3 cellular contexts compared by ENCODE assay signal in genomic region chr22:21384807-21385357, GRCh38. TPM values are rescaled to one million over a fixed set of nuclear protein-coding genes. Genes with fewer than 3 reads are reported as not detected.
"Had no signal": no experiment of that assay in that cellular context is flagged by ENCODE, and none has a peak within 500 bp of the region (broad histone marks: within the 10 kb centered on the region; RNA-seq: fewer than 3 reads in every experiment).

No MANE protein-coding gene starts in this region.

RNA-seq across cellular contexts. Expression of gene RIMBP3B, which starts 1.3 kb away (rescaled TPM):
- total RNA-seq: gastrocnemius medialis, osteoblast, vagina had no signal
